18 cellular contexts compared by ENCODE assay signal in genomic region chr4:3311489-3312171, GRCh38. TPM values are rescaled to one million over a fixed set of nuclear protein-coding genes. Genes with fewer than 3 reads are reported as not detected.
A peak's percentile ranks its signal among the peaks of the same experiment; 100 is the strongest.
DNase-seq lines count a peak whose midpoint lies in the region; ATAC-seq and TF ChIP-seq lines count a peak whose summit lies in the region.
"Had no signal": no experiment of that assay in that cellular context is flagged by ENCODE, and none has a peak within 500 bp of the region (broad histone marks: within the 10 kb centered on the region; RNA-seq: fewer than 3 reads in every experiment).

No MANE protein-coding gene starts in this region.

- ATAC-seq in right cardiac atrium (no peak), heart right ventricle (no peak), HG02852 (IDR thresholded peaks at IDR 0.05; ENCODE audit: unreplicated experiment) (no peak)
- ATAC-seq: activated CD8-positive, alpha-beta T cell treated with anti-CD3 and anti-CD28 coated beads for 36 hours; activated naive CD8-positive, alpha-beta T cell treated with anti-CD3 and anti-CD28 coated beads, Interleukin-2, amount 50 U/mL, for 24 hours had no signal

- no peaks in the 10 kb centered on the region for H3K9me3 ChIP-seq in right cardiac atrium (ENCODE audit: control insufficient read depth, low read length)
- no peaks in the 10 kb centered on the region for H3K9me3 ChIP-seq in heart right ventricle
- H3K9me3 ChIP-seq in colonic mucosa = no peaks in the 10 kb centered on the region
- no peaks in the 10 kb centered on the region for H3K9me3 ChIP-seq in effector memory CD4-positive, alpha-beta T cell (ENCODE audit: control insufficient read depth, low read length)
- H3K9me3 ChIP-seq: heart left ventricle had no signal

- H3K27ac ChIP-seq in right cardiac atrium (ENCODE audit: low read length) = no peak overlapping the region
- no peak overlapping the region for H3K27ac ChIP-seq in heart right ventricle
- H3K27ac ChIP-seq in colonic mucosa = peak overlapping the region; percentile 17
- no peak overlapping the region for H3K27ac ChIP-seq in effector memory CD4-positive, alpha-beta T cell (ENCODE audit: insufficient read depth, low read length, poor library complexity, severe bottlenecking)
- H3K27ac ChIP-seq: heart left ventricle had no signal

- peak in 2 of 3 donors; percentile 1 to 25 for DNase-seq in right cardiac atrium
- DNase-seq in heart right ventricle = no peak
- peak; percentile 51 for DNase-seq in colonic mucosa
- peak; percentile 72 for DNase-seq in mesenteric fat pad (ENCODE audit: low spot score)
- DNase-seq in effector memory CD4-positive, alpha-beta T cell = no peak
- DNase-seq in dermis blood vessel endothelial cell = no peak
- no peak for DNase-seq in NCI-H345 (lab: John Stamatoyannopoulos, UW)
- DNase-seq: activated CD8-positive, alpha-beta T cell treated with anti-CD3 and anti-CD28 coated beads for 36 hours; activated naive CD8-positive, alpha-beta T cell treated with anti-CD3 and anti-CD28 coated beads, Interleukin-2, amount 50 U/mL, for 24 hours; DND-41; effector CD4-positive, alpha-beta T cell; mesenchymal stem cell; MV-4-11; NCI-H187 treated with DMSO at 0.1 percent for 48 hours; retina; T-helper 2 cell had no signal

- TF ChIP-seq CTCF in heart right ventricle (IDR thresholded peaks at IDR 0.05) = no peak
- no peak for TF ChIP-seq CTCF in colonic mucosa (IDR thresholded peaks at IDR 0.05)

- intact Hi-C loops in right cardiac atrium (cut with DNase I) = no loop called here
- intact Hi-C loops in heart right ventricle (cut with DNase I) = no loop called here
- intact Hi-C loops in colonic mucosa (cut with DNase I) = no loop called here

- H3K27me3 ChIP-seq in right cardiac atrium (ENCODE audit: control insufficient read depth, insufficient read depth) = no peaks in the 10 kb centered on the region
- H3K27me3 ChIP-seq in heart right ventricle = no peaks in the 10 kb centered on the region
- H3K27me3 ChIP-seq in colonic mucosa = no peaks in the 10 kb centered on the region
- H3K27me3 ChIP-seq in effector memory CD4-positive, alpha-beta T cell (replicated peaks; ENCODE audit: control insufficient read depth, insufficient read depth, low read length, poor library complexity, severe bottlenecking) = no peaks in the 10 kb centered on the region
- H3K27me3 ChIP-seq: heart left ventricle had no signal

- H3K9ac ChIP-seq in colonic mucosa (ENCODE audit: low read depth in 2 of 2, low read length in 2 of 2) = peak overlapping the region in 1 of 2 donors; percentile 34

- no peak overlapping the region for H3K4me3 ChIP-seq in right cardiac atrium (ENCODE audit: low read length)
- no peak overlapping the region for H3K4me3 ChIP-seq in heart right ventricle
- H3K4me3 ChIP-seq in colonic mucosa = no peak overlapping the region
- H3K4me3 ChIP-seq in effector memory CD4-positive, alpha-beta T cell (ENCODE audit: insufficient read depth, low read depth, low read length, poor library complexity, severe bottlenecking) = no peak overlapping the region
- H3K4me3 ChIP-seq: heart left ventricle had no signal

- peaks cover 0 to 17% (median under 1%) of the 10 kb centered on the region in 9 donors for H3K36me3 ChIP-seq in heart right ventricle
- no peaks in the 10 kb centered on the region for H3K36me3 ChIP-seq in colonic mucosa
- H3K36me3 ChIP-seq in effector memory CD4-positive, alpha-beta T cell (ENCODE audit: control insufficient read depth, insufficient read depth, low read length) = no peaks in the 10 kb centered on the region

- H3K4me1 ChIP-seq in right cardiac atrium (ENCODE audit: control insufficient read depth, insufficient read depth, low read length) = no peaks in the 10 kb centered on the region
- H3K4me1 ChIP-seq in heart right ventricle = peaks cover 0 to 2% (median 2%) of the 10 kb centered on the region in 9 donors
- H3K4me1 ChIP-seq in colonic mucosa = no peaks in the 10 kb centered on the region
- H3K4me1 ChIP-seq in effector memory CD4-positive, alpha-beta T cell (ENCODE audit: control insufficient read depth, insufficient read depth, low read length, poor library complexity, severe bottlenecking) = no peaks in the 10 kb centered on the region

- 93% methylated on average over 13 of the region's 13 CpGs for WGBS in right cardiac atrium
- 95% methylated on average over 13 of the region's 13 CpGs for WGBS in heart right ventricle, 2 donors

RNA-seq across cellular contexts. Expression of gene RGS12, which starts 18.8 kb away (rescaled TPM):
- total RNA-seq in right cardiac atrium = 10 to 100 TPM; 11.6 to 18.2 (median 14.6) TPM
- 20.8 TPM for polyA plus RNA-seq in right cardiac atrium
- 10 to 100 TPM in 9 of 10 donors, 1 to 10 TPM in 1; 9.7 to 24.3 (median 13.1) TPM for total RNA-seq in heart right ventricle
- polyA plus RNA-seq in heart right ventricle = 10 to 100 TPM; 10.6 to 24.4 TPM
- total RNA-seq in colonic mucosa = 10 to 100 TPM; 18.0 to 25.7 TPM
- 26.3 TPM for total RNA-seq in mesenteric fat pad
- total RNA-seq in dermis blood vessel endothelial cell = 42.9 and 56.3 TPM in 2 replicates

Comparison
In these comparisons a context has a peak if more than half of its experiments do, and no peak if none do; other contexts are left out.
1. DNase-seq: peak in right cardiac atrium (2 of 3), colonic mucosa (single experiment) and mesenteric fat pad (single experiment); none in heart right ventricle (0 of 2), effector memory CD4-positive, alpha-beta T cell (0 of 3), dermis blood vessel endothelial cell (single experiment) and NCI-H345 (single experiment).